ENCODE assay signal across 16 cellular contexts in genomic region chr6:24865161-24865560, GRCh38.
A peak's percentile ranks its signal among the peaks of the same experiment; 100 is the strongest.
DNase-seq lines count a peak whose midpoint lies in the region; ATAC-seq and TF ChIP-seq lines count a peak whose summit lies in the region.
"Had no signal": no experiment of that assay in that cellular context is flagged by ENCODE, and none has a peak within 500 bp of the region (broad histone marks: within the 10 kb centered on the region; RNA-seq: fewer than 3 reads in every experiment).

No MANE protein-coding gene starts in this region.

- peaks cover 63% of the 10 kb centered on the region for H3K36me3 Mint-ChIP-seq in activated CD4-positive, alpha-beta T cell treated with anti-CD3 and anti-CD28 coated beads, Interleukin-2, amount 10 ng/mL, durations not matched to agents 24 days and 14 days (ENCODE audit: low read depth)
- peaks cover 54% of the 10 kb centered on the region for H3K36me3 Mint-ChIP-seq in activated T-helper 1 cell treated with anti-CD3 and anti-CD28 coated beads, Interleukin-12 subunit alpha, Interleukin-12 subunit beta, Interleukin-2, Interleukin-4 antibody, amounts not matched to agents 30 ng/mL and 10 ng/mL and 1 ng/mL, durations not matched to agents 14 hours and 24 hours and 36 hours (ENCODE audit: low read depth)
- peaks cover 26% of the 10 kb centered on the region for H3K36me3 Mint-ChIP-seq in natural killer cell treated with Interleukin-12 subunit alpha and Interleukin-12 subunit beta and Interleukin-15 and Interleukin-18, amount 100 ng/mL, for 72 hours
- peaks cover 2% of the 10 kb centered on the region for H3K36me3 Mint-ChIP-seq in endodermal cell (ENCODE audit: low read depth)

- H3K27me3 Mint-ChIP-seq in activated CD4-positive, alpha-beta T cell treated with anti-CD3 and anti-CD28 coated beads, Interleukin-2, amount 10 ng/mL, durations not matched to agents 24 days and 14 days: no peaks in the 10 kb centered on the region
- H3K27me3 Mint-ChIP-seq in activated T-helper 1 cell treated with anti-CD3 and anti-CD28 coated beads, Interleukin-12 subunit alpha, Interleukin-12 subunit beta, Interleukin-2, Interleukin-4 antibody, amounts not matched to agents 30 ng/mL and 10 ng/mL and 1 ng/mL, durations not matched to agents 14 hours and 24 hours and 36 hours (ENCODE audit: insufficient read depth): no peaks in the 10 kb centered on the region
- no peaks in the 10 kb centered on the region for H3K27me3 Mint-ChIP-seq in natural killer cell treated with Interleukin-12 subunit alpha and Interleukin-12 subunit beta and Interleukin-15 and Interleukin-18, amount 100 ng/mL, for 72 hours
- no peaks in the 10 kb centered on the region for H3K27me3 Mint-ChIP-seq in endodermal cell (ENCODE audit: insufficient read depth)

- H3K4me3 Mint-ChIP-seq in activated CD4-positive, alpha-beta T cell treated with anti-CD3 and anti-CD28 coated beads, Interleukin-2, amount 10 ng/mL, durations not matched to agents 24 days and 14 days: no peak overlapping the region
- no peak overlapping the region for H3K4me3 Mint-ChIP-seq in activated T-helper 1 cell treated with anti-CD3 and anti-CD28 coated beads, Interleukin-12 subunit alpha, Interleukin-12 subunit beta, Interleukin-2, Interleukin-4 antibody, amounts not matched to agents 30 ng/mL and 10 ng/mL and 1 ng/mL, durations not matched to agents 14 hours and 24 hours and 36 hours
- no peak overlapping the region for H3K4me3 Mint-ChIP-seq in natural killer cell treated with Interleukin-12 subunit alpha and Interleukin-12 subunit beta and Interleukin-15 and Interleukin-18, amount 100 ng/mL, for 72 hours
- H3K4me3 Mint-ChIP-seq in endodermal cell: no peak overlapping the region
- H3K4me3 Mint-ChIP-seq: HFFc6 had no signal

- H3K4me1 ChIP-seq in HEK293 (ENCODE audit: control insufficient read depth, insufficient read depth, low read length): no peaks in the 10 kb centered on the region
- no peaks in the 10 kb centered on the region for H3K4me1 ChIP-seq in endodermal cell (ENCODE audit: control insufficient read depth, insufficient read depth, low read length)
- H3K4me1 ChIP-seq: stomach, uterus had no signal

- peaks cover 55% of the 10 kb centered on the region for H3K4me1 Mint-ChIP-seq in activated CD4-positive, alpha-beta T cell treated with anti-CD3 and anti-CD28 coated beads, Interleukin-2, amount 10 ng/mL, durations not matched to agents 24 days and 14 days
- peaks cover 70% of the 10 kb centered on the region for H3K4me1 Mint-ChIP-seq in activated T-helper 1 cell treated with anti-CD3 and anti-CD28 coated beads, Interleukin-12 subunit alpha, Interleukin-12 subunit beta, Interleukin-2, Interleukin-4 antibody, amounts not matched to agents 30 ng/mL and 10 ng/mL and 1 ng/mL, durations not matched to agents 14 hours and 24 hours and 36 hours (ENCODE audit: low read depth)
- H3K4me1 Mint-ChIP-seq in natural killer cell treated with Interleukin-12 subunit alpha and Interleukin-12 subunit beta and Interleukin-15 and Interleukin-18, amount 100 ng/mL, for 72 hours (ENCODE audit: low read depth in 2 of 2): peaks cover 37 to 39% of the 10 kb centered on the region in 2 donors
- peaks cover 10% of the 10 kb centered on the region for H3K4me1 Mint-ChIP-seq in endodermal cell

- H3K27ac ChIP-seq in HEK293 (ENCODE audit: extremely low read depth, low read depth, low read length): no peak overlapping the region
- no peak overlapping the region for H3K27ac ChIP-seq in endodermal cell (ENCODE audit: low read depth, low read length)
- H3K27ac ChIP-seq: stomach, uterus, VCaP had no signal

- CTCF ChIA-PET in HEK293 (lab: Yijun Ruan, JAX): interaction anchor here (0.8 to 3.3 kb wide), 5 partner anchors 9 to 435 kb away, joined by 3 to 24 read pairs (median 4); no protein-coding TSS in a partner anchor

- H3K9ac ChIP-seq in endodermal cell (ENCODE audit: extremely low read depth, low read length, poor library complexity, severe bottlenecking): no peak overlapping the region

- no peak for ATAC-seq in natural killer cell treated with Interleukin-12 subunit alpha and Interleukin-12 subunit beta and Interleukin-15 and Interleukin-18, amount 100 ng/mL, for 72 hours
- no peak for ATAC-seq in GM18907 (IDR thresholded peaks at IDR 0.05; ENCODE audit: unreplicated experiment)

- H3K4me3 ChIP-seq in HEK293 (ENCODE audit: low read depth, low read length): no peak overlapping the region
- no peak overlapping the region for H3K4me3 ChIP-seq in endodermal cell (ENCODE audit: low read length)
- H3K4me3 ChIP-seq: stomach, uterus had no signal

- H3K36me3 ChIP-seq in HEK293 (ENCODE audit: control insufficient read depth in 2 of 2, insufficient read depth in 1 of 2, low read length in 2 of 2) (no peaks in the 10 kb centered on the region), endodermal cell (ENCODE audit: control insufficient read depth, insufficient read depth, low read length) (no peaks in the 10 kb centered on the region)
- H3K36me3 ChIP-seq: uterus had no signal

- no peaks in the 10 kb centered on the region for H3K9me3 ChIP-seq in HEK293 (ENCODE audit: control insufficient read depth, insufficient read depth, low read depth, low read length)
- H3K9me3 ChIP-seq in endodermal cell (ENCODE audit: control insufficient read depth, low read length): no peaks in the 10 kb centered on the region
- H3K9me3 ChIP-seq: stomach, uterus had no signal

- DNase-seq in activated CD4-positive, alpha-beta T cell treated with anti-CD3 and anti-CD28 coated beads, Interleukin-2, amount 10 ng/mL, durations not matched to agents 24 days and 14 days: no peak
- no peak for DNase-seq in activated CD4-positive, alpha-beta T cell treated with anti-CD3 and anti-CD28 coated beads for 4 hours
- DNase-seq in activated T-helper 1 cell treated with anti-CD3 and anti-CD28 coated beads, Interleukin-12 subunit alpha, Interleukin-12 subunit beta, Interleukin-2, Interleukin-4 antibody, amounts not matched to agents 30 ng/mL and 10 ng/mL and 1 ng/mL, durations not matched to agents 14 hours and 24 hours and 36 hours (ENCODE audit: low spot score): no peak
- no peak for DNase-seq in natural killer cell treated with Interleukin-12 subunit alpha and Interleukin-12 subunit beta and Interleukin-15 and Interleukin-18, amount 100 ng/mL, for 72 hours (ENCODE audit: low spot score)
- no peak for DNase-seq in NCI-H2227 treated with DMSO at 0.1 percent for 48 hours (lab: John Stamatoyannopoulos, UW)
- no peak for DNase-seq in endodermal cell
- DNase-seq: anterior cingulate cortex, foreskin fibroblast, HFFc6, KG1, NCI-H1105, stomach, uterus had no signal

- 80 to 90% methylated on average over 6 of the region's 6 CpGs for WGBS in endodermal cell (ENCODE audit: insufficient coverage in 1 of 2, insufficient read length in 1 of 2), 2 experiments

- TF ChIP-seq CTCF in HEK293 (tag by site-specific recombination; IDR thresholded peaks at IDR 0.05): no peak
- TF ChIP-seq CTCF in endodermal cell (conservative IDR thresholded peaks at IDR 0.05): no peak

- peak overlapping the region; percentile 68 for H3K27ac Mint-ChIP-seq in activated CD4-positive, alpha-beta T cell treated with anti-CD3 and anti-CD28 coated beads, Interleukin-2, amount 10 ng/mL, durations not matched to agents 24 days and 14 days
- H3K27ac Mint-ChIP-seq in activated T-helper 1 cell treated with anti-CD3 and anti-CD28 coated beads, Interleukin-12 subunit alpha, Interleukin-12 subunit beta, Interleukin-2, Interleukin-4 antibody, amounts not matched to agents 30 ng/mL and 10 ng/mL and 1 ng/mL, durations not matched to agents 14 hours and 24 hours and 36 hours: peak overlapping the region; percentile 75
- peak overlapping the region; percentile 93 for H3K27ac Mint-ChIP-seq in natural killer cell treated with Interleukin-12 subunit alpha and Interleukin-12 subunit beta and Interleukin-15 and Interleukin-18, amount 100 ng/mL, for 72 hours
- H3K27ac Mint-ChIP-seq in endodermal cell: no peak overlapping the region
- H3K27ac Mint-ChIP-seq: HFFc6 had no signal

- POLR2A ChIA-PET in HEK293 (lab: Yijun Ruan, JAX): no interaction called here

- intact Hi-C loops in activated CD4-positive, alpha-beta T cell treated with anti-CD3 and anti-CD28 coated beads, Interleukin-2, amount 10 ng/mL, durations not matched to agents 24 days and 14 days (cut with micrococcal nuclease): no loop called here
- intact Hi-C loops in activated T-helper 1 cell treated with anti-CD3 and anti-CD28 coated beads, Interleukin-12 subunit alpha, Interleukin-12 subunit beta, Interleukin-2, Interleukin-4 antibody, amounts not matched to agents 30 ng/mL and 10 ng/mL and 1 ng/mL, durations not matched to agents 14 hours and 24 hours and 36 hours (cut with micrococcal nuclease): loop anchor here (10.0 kb wide), 1 partner anchor 740 kb away; no protein-coding TSS in a partner anchor

- no peaks in the 10 kb centered on the region for H3K9me3 Mint-ChIP-seq in activated CD4-positive, alpha-beta T cell treated with anti-CD3 and anti-CD28 coated beads, Interleukin-2, amount 10 ng/mL, durations not matched to agents 24 days and 14 days
- H3K9me3 Mint-ChIP-seq in activated T-helper 1 cell treated with anti-CD3 and anti-CD28 coated beads, Interleukin-12 subunit alpha, Interleukin-12 subunit beta, Interleukin-2, Interleukin-4 antibody, amounts not matched to agents 30 ng/mL and 10 ng/mL and 1 ng/mL, durations not matched to agents 14 hours and 24 hours and 36 hours: no peaks in the 10 kb centered on the region
- peaks cover 4% of the 10 kb centered on the region for H3K9me3 Mint-ChIP-seq in natural killer cell treated with Interleukin-12 subunit alpha and Interleukin-12 subunit beta and Interleukin-15 and Interleukin-18, amount 100 ng/mL, for 72 hours
- no peaks in the 10 kb centered on the region for H3K9me3 Mint-ChIP-seq in endodermal cell
- H3K9me3 Mint-ChIP-seq: HFFc6 had no signal

- H3K27me3 ChIP-seq in endodermal cell (ENCODE audit: control insufficient read depth, insufficient read depth, low read length, poor library complexity, severe bottlenecking): no peaks in the 10 kb centered on the region
- H3K27me3 ChIP-seq: stomach, uterus had no signal

TF ChIP-seq in HEK293, 187 proteins besides CTCF, POLR2A, EP300 and RAD21:
- TF ChIP-seq ZNF654 (tag by site-specific recombination; IDR thresholded peaks at IDR 0.05; ENCODE audit: low read depth) (no peak), ZNF18 (tag by site-specific recombination; IDR thresholded peaks at IDR 0.05) (0 out of 2 replicates have a peak, but pooled peaks have one; percentile 18), ZNF529 (tag by site-specific recombination; IDR thresholded peaks at IDR 0.05; ENCODE audit: insufficient replicate concordance) (no peak)
